23 cellular contexts compared by ENCODE assay signal in genomic region chr10:11775412-11775811, GRCh38.
"Had no signal": no experiment of that assay in that cellular context is flagged by ENCODE, and none has a peak within 500 bp of the region (broad histone marks: within the 10 kb centered on the region; RNA-seq: fewer than 3 reads in every experiment).

No MANE protein-coding gene starts in this region.

- H3K27me3 ChIP-seq: colonic mucosa, esophagus muscularis mucosa, gastroesophageal sphincter, left lung, neural progenitor cell, sigmoid colon, spleen, tibial nerve, upper lobe of left lung, uterus had no signal

- H3K4me2 ChIP-seq: neural progenitor cell had no signal

- H2AFZ ChIP-seq: parathyroid adenoma had no signal

- H3K27ac ChIP-seq: colonic mucosa, esophagus muscularis mucosa, foreskin keratinocyte, gastroesophageal sphincter, heart left ventricle, left lung, neural progenitor cell, parathyroid adenoma, prostate gland, sigmoid colon, spleen, thoracic aorta, tibial nerve, upper lobe of left lung, uterus had no signal

- H3K79me2 ChIP-seq: parathyroid adenoma had no signal

- H3K9me3 ChIP-seq: colonic mucosa, esophagus muscularis mucosa, gastroesophageal sphincter, heart left ventricle, left lung, prostate gland, sigmoid colon, spleen, thoracic aorta, tibial nerve, upper lobe of left lung, uterus had no signal

- DNase-seq: colonic mucosa; effector CD8-positive, alpha-beta T cell; endodermal cell; heart left ventricle; hippocampal formation; left cardiac atrium; left lung; mesenchymal stem cell; midbrain; naive thymus-derived CD4-positive, alpha-beta T cell; sigmoid colon; spleen; stimulated activated naive B cell treated with anti-CD40 and anti-IgM and Interleukin-4, amounts not matched to agents 10 μg/mL and 1 μg/mL and 100 μg/mL, for 72 hours; upper lobe of left lung; uterus had no signal

- H3K36me3 ChIP-seq: colonic mucosa, esophagus muscularis mucosa, gastroesophageal sphincter, heart left ventricle, left lung, neural progenitor cell, prostate gland, sigmoid colon, spleen, thoracic aorta, tibial nerve, upper lobe of left lung, uterus had no signal

- H3K4me3 ChIP-seq: colonic mucosa, esophagus muscularis mucosa, gastroesophageal sphincter, heart left ventricle, left lung, neural progenitor cell, prostate gland, sigmoid colon, spleen, thoracic aorta, tibial nerve, upper lobe of left lung, uterus had no signal

- H3K4me1 ChIP-seq: colonic mucosa, esophagus muscularis mucosa, foreskin keratinocyte, gastroesophageal sphincter, heart left ventricle, left lung, neural progenitor cell, parathyroid adenoma, prostate gland, sigmoid colon, spleen, tibial nerve, upper lobe of left lung, uterus had no signal
